Comparison of ENCODE assay signal across 32 cellular contexts in genomic region chr14:32300146-32300545, GRCh38. TPM values are rescaled to one million over a fixed set of nuclear protein-coding genes. Genes with fewer than 3 reads are reported as not detected.
A peak's percentile ranks its signal among the peaks of the same experiment; 100 is the strongest.
DNase-seq lines count a peak whose midpoint lies in the region; ATAC-seq and TF ChIP-seq lines count a peak whose summit lies in the region.
"Had no signal": no experiment of that assay in that cellular context is flagged by ENCODE, and none has a peak within 500 bp of the region (broad histone marks: within the 10 kb centered on the region; RNA-seq: fewer than 3 reads in every experiment).

No MANE protein-coding gene starts in this region.

- DNase-seq in left ventricle myocardium superior (peak; percentile 36), cardiac septum (ENCODE audit: low spot score) (no peak), NCI-H524 treated with DMSO at 0.1 percent for 48 hours (lab: John Stamatoyannopoulos, UW) (peak; percentile 97), medulla oblongata (ENCODE audit: extremely low spot score) (peak; percentile 14), thyroid gland (peak; percentile 75 to 80), NCI-H748 treated with DMSO at 0.1 percent for 48 hours (lab: John Stamatoyannopoulos, UW) (no peak)
- no peak for DNase-seq in stimulated activated naive CD8-positive, alpha-beta T cell treated with anti-CD3 and anti-CD28 coated beads, Interleukin-15, Interleukin-2, amounts not matched to agents 100 U/mL and 50 U/mL, for 24 hours
- DNase-seq: ACHN; activated CD4-positive, alpha-beta T cell treated with anti-CD3 and anti-CD28 coated beads for 4 hours; activated naive CD4-positive, alpha-beta T cell treated with anti-CD3 and anti-CD28 coated beads, Interleukin-2, amount 10 ng/mL, durations not matched to agents 7 days and 5 days; adrenal gland; CD8-positive, alpha-beta T cell; cerebellar nuclear complex; dermis blood vessel endothelial cell; DMS153; foreskin melanocyte; Karpas-422; kidney glomerular epithelial cell; NCI-H1436; NCI-H2081; SHP77 treated with DMSO at 0.1 percent for 48 hours; spleen; stimulated activated CD4-positive, alpha-beta T cell treated with anti-CD3 and anti-CD28 coated beads, Interleukin-2, amount 100 ng/mL, for 24 hours; stimulated activated CD8-positive, alpha-beta memory T cell treated with anti-CD3 and anti-CD28 coated beads, Interleukin-4, amount 100 ng/mL, for 48 hours; transverse colon had no signal

- no peak overlapping the region for H3K4me3 ChIP-seq in thyroid gland (replicated peaks in 1 of 3)
- H3K4me3 ChIP-seq: adrenal gland, body of pancreas, lung, spleen, transverse colon had no signal

- peaks cover 62 to 63% of the 10 kb centered on the region in 2 donors for H3K4me1 ChIP-seq in thyroid gland
- H3K4me1 ChIP-seq: adrenal gland, parathyroid adenoma, spleen, transverse colon had no signal

- no peaks in the 10 kb centered on the region for H3K27me3 ChIP-seq in thyroid gland
- H3K27me3 ChIP-seq: adrenal gland, body of pancreas, spleen, transverse colon had no signal

- TF ChIP-seq CTCF in thyroid gland (IDR thresholded peaks at IDR 0.05): no peak

- WGBS in thyroid gland, 2 donors: 8 to 40% methylated on average over 1 of the region's 1 CpG

- no peaks in the 10 kb centered on the region for H3K9me3 ChIP-seq in thyroid gland
- H3K9me3 ChIP-seq: adrenal gland, body of pancreas, spleen, transverse colon had no signal

- intact Hi-C loops in left ventricle myocardium superior (cut with micrococcal nuclease): no loop called here
- intact Hi-C loops in cardiac septum (cut with DNase I): no loop called here
- intact Hi-C loops in thyroid gland (cut with DNase I): no loop called here

- peak overlapping the region; percentile 41 to 93 (median 48) for H3K27ac ChIP-seq in thyroid gland
- H3K27ac ChIP-seq: adrenal gland, body of pancreas, HL-60, parathyroid adenoma, spleen, transverse colon had no signal

- TF ChIP-seq POLR2A in thyroid gland (IDR thresholded peaks at IDR 0.05): peak in 1 of 2 donors; percentile 35

- peak; percentile 64 for ATAC-seq in left ventricle myocardium superior
- no peak for ATAC-seq in stimulated activated naive CD8-positive, alpha-beta T cell treated with anti-CD3 and anti-CD28 coated beads, Interleukin-15, Interleukin-2, amounts not matched to agents 100 U/mL and 50 U/mL, for 24 hours
- ATAC-seq in HG02588 (IDR thresholded peaks at IDR 0.05; ENCODE audit: unreplicated experiment): no peak
- ATAC-seq: activated T-helper 17 cell treated with anti-CD3 and anti-CD28 coated beads, Interleukin-2, amount 50 U/mL, for 72 hours; body of pancreas; CD8-positive, alpha-beta T cell; Panc1 had no signal

- no peaks in the 10 kb centered on the region for H3K36me3 ChIP-seq in thyroid gland
- H3K36me3 ChIP-seq: adrenal gland, spleen, transverse colon had no signal

RNA-seq across cellular contexts. Expression of gene AKAP6, which starts 29.0 kb away (rescaled TPM):
- total RNA-seq in left ventricle myocardium superior (172 TPM), cardiac septum (249 TPM), thyroid gland (10 to 100 TPM; 13.0 to 34.5 (median 22.7) TPM)

Comparison
In these comparisons a context has a peak if more than half of its experiments do, and no peak if none do; other contexts are left out.
1. DNase-seq: peak in left ventricle myocardium superior (single experiment), NCI-H524 treated with DMSO at 0.1 percent for 48 hours (single experiment), medulla oblongata (single experiment) and thyroid gland (2 of 2); none in cardiac septum (single experiment), stimulated activated naive CD8-positive, alpha-beta T cell treated with anti-CD3 and anti-CD28 coated beads, Interleukin-15, Interleukin-2, amounts not matched to agents 100 U/mL and 50 U/mL, for 24 hours (single experiment) and NCI-H748 treated with DMSO at 0.1 percent for 48 hours (single experiment).